ENCODE assay signal across 9 cellular contexts in genomic region chr1:230145953-230146476, GRCh38.
A peak's percentile ranks its signal among the peaks of the same experiment; 100 is the strongest.
DNase-seq lines count a peak whose midpoint lies in the region; ATAC-seq, FAIRE-seq and TF ChIP-seq lines count a peak whose summit lies in the region.
"Had no signal": no experiment of that assay in that cellular context is flagged by ENCODE, and none has a peak within 500 bp of the region (broad histone marks: within the 10 kb centered on the region; RNA-seq: fewer than 3 reads in every experiment).

No MANE protein-coding gene starts in this region.

- POLR2A ChIA-PET in WTC11 (lab: Charles Lee) = no interaction called here

- H3K36me3 Mint-ChIP-seq in WTC11 = no peaks in the 10 kb centered on the region

- no peaks in the 10 kb centered on the region for H3K36me3 ChIP-seq in neutrophil
- H3K36me3 ChIP-seq: breast epithelium had no signal

- peak overlapping the region; percentile 0 to 29 for H3K4me3 ChIP-seq in neutrophil (ENCODE audit: low read depth in 1 of 2, low read length in 1 of 2)
- H3K4me3 ChIP-seq: breast epithelium had no signal

- peaks cover 77% of the 10 kb centered on the region for H3K4me1 Mint-ChIP-seq in WTC11

- no peak for TF ChIP-seq POLR2A in GM12891 (IDR thresholded peaks at IDR 0.05; ENCODE audit: low read depth, low read length)

- no peaks in the 10 kb centered on the region for H3K27me3 ChIP-seq in neutrophil
- H3K27me3 ChIP-seq: breast epithelium had no signal

- FAIRE-seq in GM12891 (lab: Jason Lieb, UNC) = peak; percentile 74

- H3K4me1 ChIP-seq in neutrophil (ENCODE audit: control insufficient read depth in 1 of 2, insufficient read depth in 1 of 2, low read depth in 1 of 2, low read length in 1 of 2) = peaks cover 53 to 54% of the 10 kb centered on the region in 2 experiments

- no peaks in the 10 kb centered on the region for H3K9me3 ChIP-seq in neutrophil
- H3K9me3 ChIP-seq: breast epithelium had no signal

- peak; percentile 33 for DNase-seq in GM12891 (ENCODE audit: insufficient read length, low spot score)
- no peak for DNase-seq in WTC11 (ENCODE audit: low spot score)
- DNase-seq in hippocampal formation (lab: John Stamatoyannopoulos, UW) = no peak

- no peaks in the 10 kb centered on the region for H3K9me3 Mint-ChIP-seq in WTC11

- CTCF ChIA-PET in WTC11 (lab: Charles Lee) = no interaction called here

- H3K27ac ChIP-seq in neutrophil = peak overlapping the region; percentile 73

- no peak overlapping the region for H3K4me3 Mint-ChIP-seq in WTC11

- TF ChIP-seq CTCF in WTC11 (IDR thresholded peaks at IDR 0.05) (no peak), neutrophil (IDR thresholded peaks at IDR 0.05) (no peak)

- peak overlapping the region; percentile 13; the same call in 1 of the 2 replicates for H3K27ac Mint-ChIP-seq in WTC11

- H3K27me3 Mint-ChIP-seq in WTC11 (ENCODE audit: low read depth) = no peaks in the 10 kb centered on the region

- ATAC-seq in HG03175 (IDR thresholded peaks at IDR 0.05; ENCODE audit: unreplicated experiment) (peak; percentile 29), WTC11 (no peak), GM19397 (IDR thresholded peaks at IDR 0.05; ENCODE audit: unreplicated experiment) (no peak), HG02938 (IDR thresholded peaks at IDR 0.05; ENCODE audit: unreplicated experiment) (no peak), HG02763 (IDR thresholded peaks at IDR 0.05; ENCODE audit: unreplicated experiment) (no peak)

TF ChIP-seq in GM12891, 5 proteins besides CTCF, POLR2A, EP300 and RAD21:
- TF ChIP-seq POLR2AphosphoS5 (IDR thresholded peaks at IDR 0.05; ENCODE audit: low read depth, low read length) (no peak), TAF1 (IDR thresholded peaks at IDR 0.05; ENCODE audit: low read depth, low read length) (peak; percentile 19; the same call in 1 of the 2 replicates), SPI1 (IDR thresholded peaks at IDR 0.05; ENCODE audit: low read depth, low read length) (peak; percentile 82), PAX5 (IDR thresholded peaks at IDR 0.05; ENCODE audit: insufficient read depth, low read length, severe bottlenecking) (no peak), POU2F2 (IDR thresholded peaks at IDR 0.05; ENCODE audit: low read depth, low read length) (0 out of 2 replicates have a peak, but pooled peaks have one; percentile 26)

TF ChIP-seq in WTC11, 78 proteins besides CTCF, POLR2A, EP300 and RAD21:
- TF ChIP-seq MXD4 (CRISPR knock-in tag; IDR thresholded peaks at IDR 0.05; ENCODE audit: borderline replicate concordance) = no peak
- TF ChIP-seq E2F5 (CRISPR knock-in tag; IDR thresholded peaks at IDR 0.05) = no peak
- no peak for TF ChIP-seq E2F1 (CRISPR knock-in tag; IDR thresholded peaks at IDR 0.05)
